In genomic region chr20:50575869-50576720, GRCh38 we compare ENCODE assay signal across 8 cellular contexts.
DNase-seq lines count a peak whose midpoint lies in the region; ATAC-seq, FAIRE-seq and TF ChIP-seq lines count a peak whose summit lies in the region.

No MANE protein-coding gene starts in this region.

- H3K9me2 ChIP-seq in DOHH2 (replicated peaks; ENCODE audit: control insufficient read depth, low read length) = no peaks in the 10 kb centered on the region

- no peaks in the 10 kb centered on the region for H3F3A ChIP-seq in DOHH2 (ENCODE audit: control insufficient read depth, insufficient read depth)

- FAIRE-seq in GM19239 (lab: Jason Lieb, UNC) = no peak

- in situ Hi-C loops in KBM-7 (cut with MboI; ENCODE audit: low pct_unique_long_range_greater_than_20kb, low sequenced_read_pairs) = loop anchor here (10.0 kb wide), 2 partner anchors 101 to 391 kb away; no protein-coding TSS in a partner anchor

- no peak overlapping the region for H3K4me2 ChIP-seq in DOHH2 (ENCODE audit: low read length)

- peak overlapping the region; percentile 62 for H3K27ac Mint-ChIP-seq in T-helper 1 cell treated with Interleukin-12 subunit alpha and Interleukin-12 subunit beta and Interleukin-4 antibody, amounts not matched to agents 30 μg/mL and 1 μg/mL, for 36 hours

- no peaks in the 10 kb centered on the region for H3K27me3 Mint-ChIP-seq in T-helper 1 cell treated with Interleukin-12 subunit alpha and Interleukin-12 subunit beta and Interleukin-4 antibody, amounts not matched to agents 30 μg/mL and 1 μg/mL, for 36 hours (ENCODE audit: low read depth)

- no peak overlapping the region for H3K27ac ChIP-seq in DOHH2 (ENCODE audit: low read depth, low read length)

- H3K9me3 ChIP-seq in DOHH2 (ENCODE audit: control insufficient read depth, insufficient read depth, low read length) = no peaks in the 10 kb centered on the region

- peak; percentile 86 for TF ChIP-seq CTCF in DOHH2 (IDR thresholded peaks at IDR 0.05; ENCODE audit: low read depth, low read length, poor library complexity, severe bottlenecking)

- ATAC-seq in left ventricle myocardium superior (peak; percentile 61), sciatic nerve (peak; percentile 74), HG02938 (IDR thresholded peaks at IDR 0.05; ENCODE audit: unreplicated experiment) (no peak)

- peaks cover 20% of the 10 kb centered on the region for H3K4me1 Mint-ChIP-seq in T-helper 1 cell treated with Interleukin-12 subunit alpha and Interleukin-12 subunit beta and Interleukin-4 antibody, amounts not matched to agents 30 μg/mL and 1 μg/mL, for 36 hours (ENCODE audit: low read depth)

- H3K36me3 ChIP-seq in DOHH2 (ENCODE audit: control insufficient read depth, low read length) = peaks cover 47% of the 10 kb centered on the region

- H3K27me3 ChIP-seq in DOHH2 (ENCODE audit: control insufficient read depth, low read length) = no peaks in the 10 kb centered on the region

- H3K4me3 Mint-ChIP-seq in T-helper 1 cell treated with Interleukin-12 subunit alpha and Interleukin-12 subunit beta and Interleukin-4 antibody, amounts not matched to agents 30 μg/mL and 1 μg/mL, for 36 hours = no peak overlapping the region

- H3K36me3 Mint-ChIP-seq in T-helper 1 cell treated with Interleukin-12 subunit alpha and Interleukin-12 subunit beta and Interleukin-4 antibody, amounts not matched to agents 30 μg/mL and 1 μg/mL, for 36 hours (ENCODE audit: low read depth) = peaks cover 52% of the 10 kb centered on the region

- DNase-seq in KBM-7 (peak; percentile 74), left ventricle myocardium superior (peak; percentile 85), sciatic nerve (ENCODE audit: low spot score) (peak; percentile 81), GM19239 (ENCODE audit: insufficient read length, low spot score) (no peak)
- DNase-seq in activated naive CD8-positive, alpha-beta T cell treated with anti-CD3 and anti-CD28 coated beads, Interleukin-2, amount 50 U/mL, for 16 hours (ENCODE audit: low read depth, low spot score) = peak; percentile 38

- intact Hi-C loops in left ventricle myocardium superior (cut with micrococcal nuclease) = loop anchor here (5.0 to 10.0 kb wide), 2 partner anchors 61 to 389 kb away; partner anchors contain the start of gene PTPN1
- intact Hi-C loops in sciatic nerve (cut with DNase I) = loop anchor here (5.0 kb wide), 1 partner anchor 389 kb away; no protein-coding TSS in a partner anchor

- H4K20me1 ChIP-seq in DOHH2 (ENCODE audit: control insufficient read depth, insufficient read depth, low read depth, low read length) = no peaks in the 10 kb centered on the region

- no peaks in the 10 kb centered on the region for H3K4me1 ChIP-seq in DOHH2 (ENCODE audit: control insufficient read depth, low read length)

- no peaks in the 10 kb centered on the region; the same call in 1 of the 2 replicates for H3K79me2 ChIP-seq in DOHH2 (ENCODE audit: control insufficient read depth, low read length)

- H3K4me3 ChIP-seq in DOHH2 (ENCODE audit: low read length) = no peak overlapping the region

- H3K9me3 Mint-ChIP-seq in T-helper 1 cell treated with Interleukin-12 subunit alpha and Interleukin-12 subunit beta and Interleukin-4 antibody, amounts not matched to agents 30 μg/mL and 1 μg/mL, for 36 hours = no peaks in the 10 kb centered on the region
